3 cellular contexts compared by ENCODE assay signal in the genomic region with DNA sequence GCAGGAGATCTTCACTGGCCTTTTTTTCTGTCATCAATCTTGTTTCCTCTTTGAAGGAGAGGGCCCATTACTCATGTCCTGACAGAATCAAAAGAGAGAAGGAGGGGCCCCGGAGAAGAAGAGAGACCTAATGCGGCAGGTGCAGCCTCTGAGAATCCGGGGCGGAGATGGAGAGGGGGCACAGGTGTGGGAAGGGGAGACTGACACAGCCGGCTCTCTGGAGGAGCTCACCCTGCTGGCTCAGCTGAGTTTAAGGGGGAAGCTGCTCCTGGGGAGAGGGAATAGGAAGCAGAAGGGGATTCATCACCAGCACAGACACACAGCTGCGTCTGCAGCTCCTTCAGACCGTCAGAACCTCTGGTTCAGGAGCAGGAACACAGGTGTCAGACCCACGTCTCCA.
TF ChIP-seq lines count a peak whose summit lies in the region.

No MANE protein-coding gene starts in this region.

TF ChIP-seq in SK-N-SH treated with all-trans-retinoic acid at 6 μM for 48 hours, 23 proteins besides CTCF, POLR2A, EP300 and RAD21 (continued from another document):
- TF ChIP-seq ZFP30 (CRISPR knock-in tag; IDR thresholded peaks at IDR 0.05) (no peak), SNAI2 (CRISPR knock-in tag; IDR thresholded peaks at IDR 0.05) (no peak), GLIS3 (CRISPR knock-in tag; IDR thresholded peaks at IDR 0.05) (no peak), PPARA (CRISPR knock-in tag; IDR thresholded peaks at IDR 0.05; ENCODE audit: borderline replicate concordance) (no peak)

TF ChIP-seq in SK-N-SH, 30 proteins besides CTCF, POLR2A, EP300 and RAD21:
- TF ChIP-seq, protein P1, sequence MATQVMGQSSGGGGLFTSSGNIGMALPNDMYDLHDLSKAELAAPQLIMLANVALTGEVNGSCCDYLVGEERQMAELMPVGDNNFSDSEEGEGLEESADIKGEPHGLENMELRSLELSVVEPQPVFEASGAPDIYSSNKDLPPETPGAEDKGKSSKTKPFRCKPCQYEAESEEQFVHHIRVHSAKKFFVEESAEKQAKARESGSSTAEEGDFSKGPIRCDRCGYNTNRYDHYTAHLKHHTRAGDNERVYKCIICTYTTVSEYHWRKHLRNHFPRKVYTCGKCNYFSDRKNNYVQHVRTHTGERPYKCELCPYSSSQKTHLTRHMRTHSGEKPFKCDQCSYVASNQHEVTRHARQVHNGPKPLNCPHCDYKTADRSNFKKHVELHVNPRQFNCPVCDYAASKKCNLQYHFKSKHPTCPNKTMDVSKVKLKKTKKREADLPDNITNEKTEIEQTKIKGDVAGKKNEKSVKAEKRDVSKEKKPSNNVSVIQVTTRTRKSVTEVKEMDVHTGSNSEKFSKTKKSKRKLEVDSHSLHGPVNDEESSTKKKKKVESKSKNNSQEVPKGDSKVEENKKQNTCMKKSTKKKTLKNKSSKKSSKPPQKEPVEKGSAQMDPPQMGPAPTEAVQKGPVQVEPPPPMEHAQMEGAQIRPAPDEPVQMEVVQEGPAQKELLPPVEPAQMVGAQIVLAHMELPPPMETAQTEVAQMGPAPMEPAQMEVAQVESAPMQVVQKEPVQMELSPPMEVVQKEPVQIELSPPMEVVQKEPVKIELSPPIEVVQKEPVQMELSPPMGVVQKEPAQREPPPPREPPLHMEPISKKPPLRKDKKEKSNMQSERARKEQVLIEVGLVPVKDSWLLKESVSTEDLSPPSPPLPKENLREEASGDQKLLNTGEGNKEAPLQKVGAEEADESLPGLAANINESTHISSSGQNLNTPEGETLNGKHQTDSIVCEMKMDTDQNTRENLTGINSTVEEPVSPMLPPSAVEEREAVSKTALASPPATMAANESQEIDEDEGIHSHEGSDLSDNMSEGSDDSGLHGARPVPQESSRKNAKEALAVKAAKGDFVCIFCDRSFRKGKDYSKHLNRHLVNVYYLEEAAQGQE (IDR thresholded peaks at IDR 0.05; ENCODE audit: low read depth, low read length), result no peak
- TF ChIP-seq, protein P2, sequence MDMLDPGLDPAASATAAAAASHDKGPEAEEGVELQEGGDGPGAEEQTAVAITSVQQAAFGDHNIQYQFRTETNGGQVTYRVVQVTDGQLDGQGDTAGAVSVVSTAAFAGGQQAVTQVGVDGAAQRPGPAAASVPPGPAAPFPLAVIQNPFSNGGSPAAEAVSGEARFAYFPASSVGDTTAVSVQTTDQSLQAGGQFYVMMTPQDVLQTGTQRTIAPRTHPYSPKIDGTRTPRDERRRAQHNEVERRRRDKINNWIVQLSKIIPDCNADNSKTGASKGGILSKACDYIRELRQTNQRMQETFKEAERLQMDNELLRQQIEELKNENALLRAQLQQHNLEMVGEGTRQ (IDR thresholded peaks at IDR 0.05; ENCODE audit: borderline replicate concordance, low read depth, low read length), result no peak
- TF ChIP-seq FOXJ3 (CRISPR knock-in tag; IDR thresholded peaks at IDR 0.05), result no peak
- no peak for TF ChIP-seq ZBTB33 (IDR thresholded peaks at IDR 0.05; ENCODE audit: borderline replicate concordance, low read depth)
- TF ChIP-seq SIN3A (IDR thresholded peaks at IDR 0.05; ENCODE audit: borderline replicate concordance, low read depth, low read length), result no peak
TF ChIP-seq in SK-N-SH: peak in this region for 0.

TF ChIP-seq in H1, 55 proteins besides CTCF, POLR2A, EP300 and RAD21 (continued from another document):
- no peak for TF ChIP-seq E2F6 (IDR thresholded peaks at IDR 0.05)
